In the genomic region with DNA sequence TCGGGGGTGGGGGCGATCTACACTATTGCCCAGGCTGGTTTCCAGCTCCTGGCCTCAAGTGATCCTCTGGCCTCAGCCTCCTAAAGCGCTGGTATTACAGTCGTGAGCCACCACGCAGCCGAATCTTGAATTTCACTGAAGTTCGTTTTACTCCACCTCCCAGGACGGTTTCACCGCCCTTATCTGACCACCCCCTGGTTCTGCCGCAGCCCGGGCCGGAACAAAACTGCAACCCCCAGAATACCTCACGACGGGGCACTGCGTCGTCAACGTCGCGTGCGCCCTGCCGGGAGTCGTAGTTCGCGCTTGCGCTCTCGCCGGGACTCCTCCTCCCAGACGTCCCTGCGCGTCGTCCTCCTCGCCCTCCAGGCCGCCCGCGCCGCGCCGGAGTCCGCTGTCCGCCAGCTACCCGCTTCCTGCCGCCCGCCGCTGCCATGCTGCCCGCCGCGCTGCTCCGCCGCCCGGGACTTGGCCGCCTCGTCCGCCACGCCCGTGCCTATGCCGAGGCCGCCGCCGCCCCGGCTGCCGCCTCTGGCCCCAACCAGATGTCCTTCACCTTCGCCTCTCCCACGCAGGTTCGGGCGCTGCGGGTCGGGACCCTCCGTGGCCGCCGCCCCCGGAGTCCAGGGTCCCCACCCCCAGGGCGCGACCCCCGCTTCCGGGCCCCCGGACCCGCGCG, we compare ENCODE assay signal across 8 cellular contexts. TPM values are rescaled to one million over a fixed set of nuclear protein-coding genes. Genes with fewer than 3 reads are reported as not detected.
DNase-seq lines count a peak whose midpoint lies in the region; ATAC-seq, FAIRE-seq and TF ChIP-seq lines count a peak whose summit lies in the region.

ATP5F1D (plus strand) TSS at position 335 of the 679 bp plus-strand sequence; CDS start at position 435, 100 bp downstream.

- POLR2A ChIA-PET in CD4-positive, alpha-beta T cell (lab: Charles Lee) = interaction anchor here (1.5 to 7.9 kb wide), 3 partner anchors 26 to 128 kb away, joined by 4 to 476 read pairs (median 8); partner anchors contain the start of genes CIRBP and FAM174C
- POLR2A ChIA-PET in endothelial cell of umbilical vein (lab: Charles Lee) = interaction anchor here (1.0 to 1.7 kb wide), 2 partner anchors 25 to 27 kb away, joined by 3 to 12 read pairs; partner anchors contain the start of gene CIRBP

- BruUV-seq in endothelial cell of umbilical vein (replicated peaks; lab: Mats Ljungman, UMichigan) = no TSS peak

- peak within 1 kb of the TSS; percentile 64 for H3K4me2 ChIP-seq in endothelial cell of umbilical vein (ENCODE audit: insufficient read depth, low read length)

- no peak for TF ChIP-seq EP300 in Ishikawa (IDR thresholded peaks at IDR 0.05; ENCODE audit: borderline replicate concordance)

- TF ChIP-seq RAD21 in Ishikawa (IDR thresholded peaks at IDR 0.05; ENCODE audit: low read depth) = no peak

- dilution Hi-C loops in endothelial cell of umbilical vein (cut with MboI; ENCODE audit: extremely low pct_ligation_motif_present, low sequenced_read_pairs) = no loop called here

- no peaks in the 10 kb centered on the region for H3K9me3 Mint-ChIP-seq in CD4-positive, alpha-beta T cell

- H3K4me1 ChIP-seq in endothelial cell of umbilical vein (ENCODE audit: control insufficient read depth, extremely low read depth, insufficient read depth, low read length) = peaks cover 12% of the 10 kb centered on the region

- peaks cover 13% of the 10 kb centered on the region for H3K27me3 Mint-ChIP-seq in CD4-positive, alpha-beta T cell

- DNase-seq in CD4-positive, alpha-beta T cell = peak; percentile 82 to 95 (median 88)
- DNase-seq in OCI-M2 (lab: John Stamatoyannopoulos, UW; ENCODE audit: unreplicated experiment) (peak; percentile 40), activated T-cell treated with anti-CD3 and anti-CD28 coated beads for 1 hour (ENCODE audit: low read depth) (peak; percentile 86), endothelial cell of umbilical vein (ENCODE audit: low read depth, low spot score) (peak; percentile 91), midbrain (lab: John Stamatoyannopoulos, UW) (peak; percentile 95)
- peak; percentile 92 to 99 for DNase-seq in stimulated activated CD8-positive, alpha-beta memory T cell treated with anti-CD3 and anti-CD28 coated beads, Interleukin-15, amount 100 ng/mL, for 48 hours (ENCODE audit: low read depth in 2 of 2)

- peaks cover 15% of the 10 kb centered on the region for H3K79me2 ChIP-seq in endothelial cell of umbilical vein (ENCODE audit: control insufficient read depth, insufficient read depth, low read length)

- peak within 1 kb of the TSS; percentile 84 for H2AFZ ChIP-seq in endothelial cell of umbilical vein (ENCODE audit: low read depth, low read length)

- no peaks in the 10 kb centered on the region for H3K36me3 ChIP-seq in endothelial cell of umbilical vein (ENCODE audit: control insufficient read depth in 2 of 2, extremely low read depth in 1 of 2, insufficient read depth in 2 of 2, low read length in 2 of 2)

- H3K36me3 Mint-ChIP-seq in CD4-positive, alpha-beta T cell (ENCODE audit: low read depth) = peaks cover 4% of the 10 kb centered on the region

- peak within 1 kb of the TSS; percentile 89 for H3K27ac Mint-ChIP-seq in CD4-positive, alpha-beta T cell

- H3K27me3 ChIP-seq in CD4-positive, alpha-beta T cell (ENCODE audit: control insufficient read depth, insufficient read depth, low read length) = peaks cover 6% of the 10 kb centered on the region
- H3K27me3 ChIP-seq in endothelial cell of umbilical vein (ENCODE audit: control insufficient read depth in 2 of 2, insufficient read depth in 2 of 2, low read length in 2 of 2) = no peaks in the 10 kb centered on the region

- H3K4me3 Mint-ChIP-seq in CD4-positive, alpha-beta T cell = peak within 1 kb of the TSS; percentile 91

- peak; percentile 95 for FAIRE-seq in endothelial cell of umbilical vein (lab: Jason Lieb, UNC)

- TF ChIP-seq CTCF in CD4-positive, alpha-beta T cell (IDR thresholded peaks at IDR 0.05) = no peak
- no peak for TF ChIP-seq CTCF in endothelial cell of umbilical vein (IDR thresholded peaks at IDR 0.05; ENCODE audit: extremely low read depth in 1 of 2, insufficient read depth in 1 of 2, low read depth in 1 of 2, low read length in 2 of 2)

- no peaks in the 10 kb centered on the region for H3K9me1 ChIP-seq in endothelial cell of umbilical vein (replicated peaks; ENCODE audit: control insufficient read depth, extremely low read depth, insufficient read depth, low read length)

- CTCF ChIA-PET in CD4-positive, alpha-beta T cell (lab: Charles Lee) = interaction anchor here (1.0 to 1.9 kb wide), 5 partner anchors 25 to 321 kb away, joined by 3 to 7 read pairs (median 3); no protein-coding TSS in a partner anchor
- CTCF ChIA-PET in endothelial cell of umbilical vein (lab: Charles Lee) = interaction anchor here (0.6 to 7.3 kb wide), 5 partner anchors 21 to 171 kb away, joined by 3 to 1001 read pairs (median 4); partner anchors contain the start of gene CIRBP

- ATAC-seq in CD4-positive, alpha-beta T cell (ENCODE audit: poor library complexity) = peak; percentile 63
- peak; percentile 42 for ATAC-seq in GM21367 (IDR thresholded peaks at IDR 0.05; ENCODE audit: unreplicated experiment)

- peak within 1 kb of the TSS; percentile 38 to 74 (median 58) for H3K4me3 ChIP-seq in endothelial cell of umbilical vein (replicated peaks in 1 of 3; ENCODE audit: insufficient read depth in 1 of 3, low read depth in 1 of 3, low read length in 3 of 3)

- peak within 1 kb of the TSS; percentile 75 for H3K9ac ChIP-seq in endothelial cell of umbilical vein (replicated peaks; ENCODE audit: extremely low read depth, insufficient read depth, low read length)

- H3K27ac ChIP-seq in CD4-positive, alpha-beta T cell (ENCODE audit: low read depth, low read length) = peak within 1 kb of the TSS; percentile 25
- peak within 1 kb of the TSS; percentile 36 for H3K27ac ChIP-seq in endothelial cell of umbilical vein (ENCODE audit: insufficient read depth, low read depth, low read length)

- TF ChIP-seq POLR2A in endothelial cell of umbilical vein (IDR thresholded peaks at IDR 0.05; ENCODE audit: low read depth, low read length) = peak; percentile 64

- H3K9me3 ChIP-seq in CD4-positive, alpha-beta T cell (ENCODE audit: control insufficient read depth, low read length) = no peaks in the 10 kb centered on the region
- H3K9me3 ChIP-seq in endothelial cell of umbilical vein (replicated peaks; ENCODE audit: control insufficient read depth, insufficient read depth, low read length) = no peaks in the 10 kb centered on the region

- H4K20me1 ChIP-seq in endothelial cell of umbilical vein (replicated peaks; ENCODE audit: control insufficient read depth, extremely low read depth, insufficient read depth, low read length) = no peaks in the 10 kb centered on the region

- peaks cover 31% of the 10 kb centered on the region for H3K4me1 Mint-ChIP-seq in CD4-positive, alpha-beta T cell (ENCODE audit: low read depth)

- intact Hi-C loops in CD4-positive, alpha-beta T cell (cut with DNase I, micrococcal nuclease) = loop anchor here in 1 of 2 experiments (5.0 to 10.0 kb wide), 3 partner anchors 49 to 447 kb away; partner anchors contain the start of genes CNN2, PTBP1, RNU6-2 and TMEM259
- intact Hi-C loops in endothelial cell of umbilical vein (cut with micrococcal nuclease) = loop anchor here (2.0 to 10.0 kb wide), 5 partner anchors 129 to 447 kb away; partner anchors contain the start of genes GPX4 and PTBP1

TF ChIP-seq in Ishikawa, 13 proteins besides CTCF, POLR2A, EP300 and RAD21 (continues in another document):
- TF ChIP-seq USF1 (IDR thresholded peaks at IDR 0.05) = peak; percentile 45; the same call in 1 of the 2 replicates
- peak; percentile 76; the same call in 1 of the 2 replicates for TF ChIP-seq TAF1 (IDR thresholded peaks at IDR 0.05; ENCODE audit: low read depth)
- no peak for TF ChIP-seq CEBPB (IDR thresholded peaks at IDR 0.05)
- TF ChIP-seq YY1 (IDR thresholded peaks at IDR 0.05; ENCODE audit: low read depth) = peak; percentile 76
- TF ChIP-seq NFIC (IDR thresholded peaks at IDR 0.05) = no peak
- TF ChIP-seq FOXM1 (IDR thresholded peaks at IDR 0.05; ENCODE audit: borderline replicate concordance, low read depth) = no peak
- TF ChIP-seq CREB1 (IDR thresholded peaks at IDR 0.05; ENCODE audit: low read depth) = peak; percentile 80
- peak; percentile 59; the same call in 1 of the 2 replicates for TF ChIP-seq ZBTB7A (IDR thresholded peaks at IDR 0.05; ENCODE audit: low read depth)

TF ChIP-seq in endothelial cell of umbilical vein, 7 proteins besides CTCF, POLR2A, EP300 and RAD21:
- TF ChIP-seq JUN (IDR thresholded peaks at IDR 0.05; ENCODE audit: borderline replicate concordance, insufficient read depth, insufficient read length, low read depth) (no peak), FOS (IDR thresholded peaks at IDR 0.05; ENCODE audit: borderline replicate concordance, insufficient read depth, low read length) (no peak), MYC (IDR thresholded peaks at IDR 0.05; ENCODE audit: low read depth, low read length) (no peak), EZH2 (IDR thresholded peaks at IDR 0.05; ENCODE audit: borderline replicate concordance, low read depth, low read length, severe bottlenecking) (no peak), POLR2AphosphoS5 (IDR thresholded peaks at IDR 0.05; ENCODE audit: insufficient read depth, low read depth, low read length) (peak; percentile 91), GATA2 (IDR thresholded peaks at IDR 0.05; ENCODE audit: insufficient read depth, insufficient read length, low read depth, low read length) (no peak)
- TF ChIP-seq, protein P1, sequence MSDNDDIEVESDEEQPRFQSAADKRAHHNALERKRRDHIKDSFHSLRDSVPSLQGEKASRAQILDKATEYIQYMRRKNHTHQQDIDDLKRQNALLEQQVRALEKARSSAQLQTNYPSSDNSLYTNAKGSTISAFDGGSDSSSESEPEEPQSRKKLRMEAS (IDR thresholded peaks at IDR 0.05; ENCODE audit: insufficient read depth, insufficient read length) = peak; percentile 58

RNA-seq across cellular contexts. Expression of gene ATP5F1D, which starts in this region (rescaled TPM):
- 10 to 100 TPM; 77.6 to 92.6 TPM for total RNA-seq in CD4-positive, alpha-beta T cell
- 190 and 192 TPM in 2 replicates for total RNA-seq in endothelial cell of umbilical vein
- polyA plus RNA-seq in endothelial cell of umbilical vein = 167 and 236 TPM in 2 replicates
- polyA plus RNA-seq in endothelial cell of umbilical vein (2011; cell fraction: cytosol; rRNA removed) = 55.6 and 104 TPM in 2 replicates
- 31.6 and 37.8 TPM in 2 replicates for polyA plus RNA-seq in endothelial cell of umbilical vein (2011; cell fraction: nucleus; rRNA removed)
- polyA plus RNA-seq in endothelial cell of umbilical vein (2012) = 93.2 and 184 TPM in 2 replicates
- 27.5 and 56.7 TPM in 2 replicates for polyA minus RNA-seq in endothelial cell of umbilical vein
- polyA minus RNA-seq in endothelial cell of umbilical vein (2011; cell fraction: cytosol; rRNA and poly(A)+ RNA removed) = 231 TPM
- 9.3 and 13.8 TPM in 2 replicates for polyA minus RNA-seq in endothelial cell of umbilical vein (2011; cell fraction: nucleus; rRNA and poly(A)+ RNA removed)

Comparison
In these comparisons a context has a peak if more than half of its experiments do, and no peak if none do; other contexts are left out.
1. Peak in every context shown above with its lines: DNase-seq, ATAC-seq, H3K4me3 ChIP-seq and H3K27ac ChIP-seq.
2. DNase-seq: peak in every context shown above with its lines; median percentile 96 in stimulated activated CD8-positive, alpha-beta memory T cell treated with anti-CD3 and anti-CD28 coated beads, Interleukin-15, amount 100 ng/mL, for 48 hours; 95 in midbrain; 91 in endothelial cell of umbilical vein; 88 in CD4-positive, alpha-beta T cell; 86 in activated T-cell treated with anti-CD3 and anti-CD28 coated beads for 1 hour; 40 in OCI-M2.